ENCODE assay signal across 12 cellular contexts in genomic region chr11:67440229-67441081, GRCh38. TPM values are rescaled to one million over a fixed set of nuclear protein-coding genes. Genes with fewer than 3 reads are reported as not detected.
DNase-seq lines count a peak whose midpoint lies in the region; ATAC-seq and TF ChIP-seq lines count a peak whose summit lies in the region.
"Had no signal": no experiment of that assay in that cellular context is flagged by ENCODE, and none has a peak within 500 bp of the region (broad histone marks: within the 10 kb centered on the region; RNA-seq: fewer than 3 reads in every experiment).

No MANE protein-coding gene starts in this region.

- peaks cover 7 to 58% (median 11%) of the 10 kb centered on the region in 11 experiments for H3K36me3 ChIP-seq in BLaER1 treated with 17β-estradiol and CSF1 and Interleukin-3, amounts not matched to agents 10 nM and 100 nM

- H3K27ac Mint-ChIP-seq in IgD-negative memory B cell (peak overlapping the region; percentile 89 to 98 (median 91)), neural crest cell (ENCODE audit: unreplicated experiment) (no peak overlapping the region)
- peak overlapping the region; percentile 83 for H3K27ac Mint-ChIP-seq in activated naive CD8-positive, alpha-beta T cell treated with anti-CD3 and anti-CD28 coated beads, Interleukin-2, amount 50 U/mL, for 24 hours

- H3K27me3 Mint-ChIP-seq in IgD-negative memory B cell (no peaks in the 10 kb centered on the region), neural crest cell (ENCODE audit: low read depth) (no peaks in the 10 kb centered on the region)
- no peaks in the 10 kb centered on the region for H3K27me3 Mint-ChIP-seq in activated naive CD8-positive, alpha-beta T cell treated with anti-CD3 and anti-CD28 coated beads, Interleukin-2, amount 50 U/mL, for 24 hours

- peaks cover 14 to 62% (median 37%) of the 10 kb centered on the region in 11 experiments; a peak in 20 of 22 replicates for H4K20me1 ChIP-seq in BLaER1 treated with 17β-estradiol and CSF1 and Interleukin-3, amounts not matched to agents 10 nM and 100 nM

- TF ChIP-seq CTCF in neural crest cell (conservative IDR thresholded peaks at IDR 0.05): no peak

- no peaks in the 10 kb centered on the region for H3K9me3 Mint-ChIP-seq in IgD-negative memory B cell
- no peaks in the 10 kb centered on the region for H3K9me3 Mint-ChIP-seq in activated naive CD8-positive, alpha-beta T cell treated with anti-CD3 and anti-CD28 coated beads, Interleukin-2, amount 50 U/mL, for 24 hours
- no peaks in the 10 kb centered on the region for H3K9me3 Mint-ChIP-seq in neural crest cell

- ATAC-seq in activated naive CD8-positive, alpha-beta T cell treated with anti-CD3 and anti-CD28 coated beads, Interleukin-2, amount 50 U/mL, for 24 hours: no peak
- no peak for ATAC-seq in GM18520 (IDR thresholded peaks at IDR 0.05; ENCODE audit: unreplicated experiment)
- ATAC-seq: left colon had no signal

- peak overlapping the region in 5 of 10 experiments; percentile 1 to 38 (median 27); a peak in 6 of 20 replicates for H3K4me3 ChIP-seq in BLaER1 treated with 17β-estradiol and CSF1 and Interleukin-3, amounts not matched to agents 10 nM and 100 nM

- peak overlapping the region; percentile 88 to 99 (median 98) for H3K4me2 ChIP-seq in BLaER1 treated with 17β-estradiol and CSF1 and Interleukin-3, amounts not matched to agents 10 nM and 100 nM

- H3K9ac ChIP-seq in BLaER1 treated with 17β-estradiol and CSF1 and Interleukin-3, amounts not matched to agents 10 nM and 100 nM: peak overlapping the region; percentile 18 to 88 (median 56); a peak in 20 of 22 replicates

- peaks cover 5% of the 10 kb centered on the region for H3K36me3 Mint-ChIP-seq in IgD-negative memory B cell
- H3K36me3 Mint-ChIP-seq in activated naive CD8-positive, alpha-beta T cell treated with anti-CD3 and anti-CD28 coated beads, Interleukin-2, amount 50 U/mL, for 24 hours (ENCODE audit: low read depth): peaks cover 21% of the 10 kb centered on the region
- peaks cover 3% of the 10 kb centered on the region for H3K36me3 Mint-ChIP-seq in neural crest cell (ENCODE audit: low read depth)

- DNase-seq in activated naive CD8-positive, alpha-beta T cell treated with anti-CD3 and anti-CD28 coated beads, Interleukin-2, amount 50 U/mL, for 24 hours: no peak
- DNase-seq in neural crest cell (ENCODE audit: low read depth, low spot score): no peak
- no peak for DNase-seq in COR-L47 (lab: John Stamatoyannopoulos, UW)
- no peak for DNase-seq in OCI-M1 (lab: John Stamatoyannopoulos, UW)
- DNase-seq in caudate nucleus (lab: John Stamatoyannopoulos, UW): no peak
- DNase-seq: activated CD4-positive, alpha-beta T cell treated with anti-CD3 and anti-CD28 coated beads for 1 hour; left colon; NCI-H2107 had no signal

- no peaks in the 10 kb centered on the region for H3K9me3 ChIP-seq in BLaER1 treated with 17β-estradiol and CSF1 and Interleukin-3, amounts not matched to agents 10 nM and 100 nM (replicated peaks in 1 of 11)

- peak overlapping the region in 8 of 11 experiments; percentile 2 to 97 (median 29); a peak in 12 of 22 replicates for H3K27ac ChIP-seq in BLaER1 treated with 17β-estradiol and CSF1 and Interleukin-3, amounts not matched to agents 10 nM and 100 nM
- no peak overlapping the region for H3K27ac ChIP-seq in caudate nucleus (ENCODE audit: low read depth, low read length)

- peak overlapping the region; percentile 44 to 98 (median 92) for H3K4me3 Mint-ChIP-seq in IgD-negative memory B cell
- H3K4me3 Mint-ChIP-seq in activated naive CD8-positive, alpha-beta T cell treated with anti-CD3 and anti-CD28 coated beads, Interleukin-2, amount 50 U/mL, for 24 hours: peak overlapping the region; percentile 94
- peak overlapping the region; percentile 68 for H3K4me3 Mint-ChIP-seq in neural crest cell

- peaks cover 88 to 94% (median 91%) of the 10 kb centered on the region in 10 experiments for H3K4me1 ChIP-seq in BLaER1 treated with 17β-estradiol and CSF1 and Interleukin-3, amounts not matched to agents 10 nM and 100 nM

- H3K4me1 Mint-ChIP-seq in IgD-negative memory B cell (peaks cover 40 to 49% (median 41%) of the 10 kb centered on the region in 3 donors), neural crest cell (peaks cover 4% of the 10 kb centered on the region)
- H3K4me1 Mint-ChIP-seq in activated naive CD8-positive, alpha-beta T cell treated with anti-CD3 and anti-CD28 coated beads, Interleukin-2, amount 50 U/mL, for 24 hours: peaks cover 65% of the 10 kb centered on the region

- no peaks in the 10 kb centered on the region for H3K27me3 ChIP-seq in BLaER1 treated with 17β-estradiol and CSF1 and Interleukin-3, amounts not matched to agents 10 nM and 100 nM

RNA-seq across cellular contexts. Expression of gene CORO1B, which starts 2.8 kb away (rescaled TPM):
- 19.9 TPM for polyA plus RNA-seq in IgD-negative memory B cell
- total RNA-seq in neural crest cell: 79.0 and 89.5 TPM in 2 replicates

RNA-seq across cellular contexts. Expression of gene PTPRCAP, which starts 3.0 kb away (rescaled TPM):
- 1,093 TPM for polyA plus RNA-seq in IgD-negative memory B cell
- 0.84 and 1.6 TPM in 2 replicates for total RNA-seq in neural crest cell

RNA-seq across cellular contexts. Expression of gene GPR152, which starts 12.1 kb away (rescaled TPM):
- polyA plus RNA-seq in IgD-negative memory B cell: 1.8 TPM
- total RNA-seq in neural crest cell: not detected in 2 replicates
- total RNA-seq: bronchial epithelial cell, left colon had no signal

RNA-seq across cellular contexts. Expression of gene RPS6KB2, which starts 12.2 kb away (rescaled TPM):
- polyA plus RNA-seq in IgD-negative memory B cell: 65.1 TPM
- total RNA-seq in neural crest cell: 48.4 and 55.0 TPM in 2 replicates

RNA-seq across cellular contexts. Expression of gene CABP4, which starts 14.7 kb away (rescaled TPM):
- 3.9 TPM for polyA plus RNA-seq in IgD-negative memory B cell
- not detected in 2 replicates for total RNA-seq in neural crest cell
- total RNA-seq: bronchial epithelial cell had no signal
